8 cellular contexts compared by ENCODE assay signal in genomic region chr15:92226020-92226612, GRCh38.
DNase-seq lines count a peak whose midpoint lies in the region; ATAC-seq and TF ChIP-seq lines count a peak whose summit lies in the region.

No MANE protein-coding gene starts in this region.

- ATAC-seq in HG02759 (IDR thresholded peaks at IDR 0.05; ENCODE audit: unreplicated experiment) (no peak), GM18873 (IDR thresholded peaks at IDR 0.05; ENCODE audit: low FRiP score, unreplicated experiment) (no peak)

- peak; percentile 16 for DNase-seq in NCI-H510A treated with DMSO at 0.1 percent for 48 hours (lab: John Stamatoyannopoulos, UW)
- no peak for DNase-seq in NCI-H510A (lab: John Stamatoyannopoulos, UW)
- DNase-seq in NCI-H69 (lab: John Stamatoyannopoulos, UW): peak; percentile 7
- DNase-seq in fibroblast of lung (ENCODE audit: low read depth in 2 of 2): peak in 1 of 2 donors; percentile 20
- DNase-seq in putamen (ENCODE audit: low spot score): peak; percentile 24
- DNase-seq in activated naive CD4-positive, alpha-beta T cell treated with anti-CD3 and anti-CD28 coated beads, Interleukin-2, amount 50 U/mL, for 16 hours: no peak

- H3K9ac ChIP-seq in fibroblast of lung (ENCODE audit: insufficient read depth, low read length): no peak overlapping the region

- TF ChIP-seq CTCF in fibroblast of lung (conservative IDR thresholded peaks at IDR 0.05 in 1 of 2, IDR thresholded peaks at IDR 0.05 in 1 of 2; ENCODE audit: low read depth in 1 of 2, low read length in 2 of 2): peak; percentile 12 to 21

- no peaks in the 10 kb centered on the region for H3K9me3 ChIP-seq in fibroblast of lung (ENCODE audit: control insufficient read depth, insufficient read depth, low read depth, low read length)

- H3K4me2 ChIP-seq in fibroblast of lung (ENCODE audit: extremely low read depth, insufficient read depth, low read length): no peak overlapping the region

- no peaks in the 10 kb centered on the region for H3K79me2 ChIP-seq in fibroblast of lung (ENCODE audit: control insufficient read depth, insufficient read depth, low read length)

- H3K27ac ChIP-seq in fibroblast of lung (ENCODE audit: insufficient read depth, low read length): no peak overlapping the region

- H4K20me1 ChIP-seq in fibroblast of lung (ENCODE audit: control insufficient read depth, extremely low read depth, insufficient read depth, low read length): no peaks in the 10 kb centered on the region

- no peaks in the 10 kb centered on the region for H3K4me1 ChIP-seq in fibroblast of lung (ENCODE audit: control insufficient read depth, extremely low read depth, insufficient read depth, low read length)

- H3K4me3 ChIP-seq in fibroblast of lung (replicated peaks in 1 of 4; ENCODE audit: control extremely low read depth in 1 of 4, insufficient read depth in 1 of 4, low read depth in 3 of 4, low read length in 4 of 4): no peak overlapping the region

- H2AFZ ChIP-seq in fibroblast of lung (ENCODE audit: low read length): no peak overlapping the region

- no peaks in the 10 kb centered on the region for H3K27me3 ChIP-seq in fibroblast of lung (ENCODE audit: control insufficient read depth, insufficient read depth, low read length)

- H3K36me3 ChIP-seq in fibroblast of lung (ENCODE audit: control insufficient read depth, insufficient read depth, low read length): no peaks in the 10 kb centered on the region

Comparison
In these comparisons a context has a peak if more than half of its experiments do, and no peak if none do; other contexts are left out.
1. DNase-seq: peak in NCI-H510A treated with DMSO at 0.1 percent for 48 hours (single experiment), NCI-H69 (single experiment) and putamen (single experiment); none in NCI-H510A (single experiment) and activated naive CD4-positive, alpha-beta T cell treated with anti-CD3 and anti-CD28 coated beads, Interleukin-2, amount 50 U/mL, for 16 hours (single experiment).